Comparison of ENCODE assay signal across 27 cellular contexts in genomic region chr16:46519063-46519462, GRCh38.
"Had no signal": no experiment of that assay in that cellular context is flagged by ENCODE, and none has a peak within 500 bp of the region (broad histone marks: within the 10 kb centered on the region; RNA-seq: fewer than 3 reads in every experiment).

No MANE protein-coding gene starts in this region.

- DNase-seq: colonic mucosa; cortex of kidney; effector CD8-positive, alpha-beta T cell; effector memory CD8-positive, alpha-beta T cell; endodermal cell; erythroblast; esophagus squamous epithelium; foreskin fibroblast; foreskin melanocyte; gastrocnemius medialis; glutamatergic neuron; head of caudate nucleus; heart right ventricle; hippocampal formation; islet precursor cell; left cardiac atrium; left lung; left ventricle myocardium superior; lower lobe of right lung; mesenchymal stem cell; mucosa of descending colon; naive B cell had no signal

- ATAC-seq: effector memory CD8-positive, alpha-beta T cell; esophagus mucosa; gastrocnemius medialis; heart right ventricle; left cardiac atrium; left lung; left ventricle myocardium superior; lower lobe of right lung; mucosa of descending colon had no signal

- H3K4me1 Mint-ChIP-seq: endodermal cell, mesothelial cell of epicardium, naive B cell had no signal

- H3K27ac Mint-ChIP-seq: dendritic cell treated with granulocyte-macrophage colony-stimulating factor and Interleukin-4, amounts not matched to agents 40 ng/mL and 50 ng/mL, for 4 days; effector memory CD8-positive, alpha-beta T cell; endodermal cell; mesothelial cell of epicardium; naive B cell had no signal

- H3K27me3 Mint-ChIP-seq: dendritic cell treated with granulocyte-macrophage colony-stimulating factor and Interleukin-4, amounts not matched to agents 40 ng/mL and 50 ng/mL, for 4 days; effector memory CD8-positive, alpha-beta T cell; naive B cell had no signal

- H3K9me3 ChIP-seq: colonic mucosa had no signal

- H3K4me1 ChIP-seq: colonic mucosa, esophagus squamous epithelium, gastrocnemius medialis, heart right ventricle, left lung, lower lobe of right lung had no signal

- H3K4me3 Mint-ChIP-seq: dendritic cell treated with granulocyte-macrophage colony-stimulating factor and Interleukin-4, amounts not matched to agents 40 ng/mL and 50 ng/mL, for 4 days; effector memory CD8-positive, alpha-beta T cell; endodermal cell; mesothelial cell of epicardium; naive B cell had no signal

- H3K4me3 ChIP-seq: colonic mucosa, esophagus squamous epithelium, gastrocnemius medialis, heart right ventricle, left lung, lower lobe of right lung, mucosa of descending colon had no signal

- FAIRE-seq: endometrium had no signal

- H3K36me3 Mint-ChIP-seq: mesothelial cell of epicardium, naive B cell had no signal

- H3K27ac ChIP-seq: colonic mucosa, epithelial cell of prostate, esophagus squamous epithelium, gastrocnemius medialis, heart right ventricle, left lung, lower lobe of right lung had no signal

- H3K36me3 ChIP-seq: colonic mucosa, esophagus squamous epithelium, gastrocnemius medialis, heart right ventricle, left lung, lower lobe of right lung had no signal
